25 cellular contexts compared by ENCODE assay signal in the genomic region with DNA sequence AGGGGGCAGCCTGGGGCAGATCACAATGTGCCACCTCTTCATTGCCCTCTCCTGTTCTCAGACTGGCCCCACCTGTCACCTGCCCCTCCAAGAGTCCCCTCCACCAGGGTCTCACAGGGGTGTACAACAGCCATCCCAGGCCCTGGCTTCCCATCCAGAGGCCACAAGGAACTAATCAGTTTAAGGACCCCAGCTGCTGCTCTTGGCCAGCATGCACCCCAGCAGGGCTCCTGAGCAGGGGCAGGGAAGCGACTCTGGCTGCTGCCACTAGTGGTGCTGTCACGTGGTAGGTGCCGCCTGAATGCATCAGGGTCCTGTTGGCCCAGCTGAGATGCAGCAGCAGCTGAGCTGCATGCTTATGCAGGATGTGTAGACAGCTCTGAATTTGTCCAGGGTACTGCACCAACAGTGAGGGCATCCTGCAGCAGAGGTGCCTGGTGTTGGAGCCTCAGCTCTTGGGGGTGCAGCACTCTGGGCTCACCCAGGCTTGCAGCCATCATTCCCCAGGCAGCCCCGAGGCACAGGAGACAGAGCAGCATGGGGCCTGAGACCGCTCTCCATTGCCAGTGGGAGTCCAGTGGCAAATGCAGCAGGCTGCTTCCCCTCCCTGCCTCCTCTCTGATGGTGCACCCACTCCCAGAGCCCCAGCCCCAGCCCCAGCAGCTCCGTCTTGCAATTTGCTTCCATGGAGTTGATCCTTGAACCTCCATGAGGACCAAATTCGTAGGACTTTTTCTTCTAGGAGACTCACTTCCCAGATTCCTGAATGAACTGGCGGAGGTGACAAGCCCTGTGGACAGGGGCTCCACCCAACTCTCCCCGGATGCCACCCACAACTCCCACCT.
"Had no signal": no experiment of that assay in that cellular context is flagged by ENCODE, and none has a peak within 500 bp of the region (broad histone marks: within the 10 kb centered on the region; RNA-seq: fewer than 3 reads in every experiment).

No MANE protein-coding gene starts in this region.

- H3K27ac ChIP-seq: Peyer's patch had no signal

- ATAC-seq: activated T-helper 17 cell treated with anti-CD3 and anti-CD28 coated beads, Interleukin-2, amount 50 U/mL, for 72 hours had no signal

- H3K36me3 ChIP-seq: Peyer's patch had no signal

- H3K9me3 ChIP-seq: Peyer's patch had no signal

- H3K27me3 Mint-ChIP-seq: activated B cell treated with CpG ODN at 0.5 μM for 24 hours; activated CD4-positive, alpha-beta memory T cell treated with anti-CD3 and anti-CD28 coated beads for 36 hours; activated CD4-positive, alpha-beta T cell treated with anti-CD3 and anti-CD28 coated beads, Interleukin-2, amount 10 ng/mL, durations not matched to agents 7 days and 5 days; activated naive CD8-positive, alpha-beta T cell; activated T-helper 17 cell treated with anti-CD3 and anti-CD28 coated beads, Interleukin-2, amount 50 U/mL, for 72 hours; central memory CD8-positive, alpha-beta T cell had no signal

- H3K27me3 ChIP-seq: Peyer's patch had no signal

- H3K4me1 ChIP-seq: Peyer's patch had no signal

- H3K4me3 Mint-ChIP-seq: activated B cell treated with CpG ODN at 0.5 μM for 24 hours; activated CD4-positive, alpha-beta memory T cell treated with anti-CD3 and anti-CD28 coated beads for 36 hours; activated CD4-positive, alpha-beta T cell treated with anti-CD3 and anti-CD28 coated beads, Interleukin-2, amount 10 ng/mL, durations not matched to agents 7 days and 5 days; activated naive CD4-positive, alpha-beta T cell treated with anti-CD3 and anti-CD28 coated beads for 36 hours; activated naive CD8-positive, alpha-beta T cell; activated T-helper 17 cell treated with anti-CD3 and anti-CD28 coated beads, Interleukin-2, amount 50 U/mL, for 72 hours; brain; central memory CD8-positive, alpha-beta T cell; T-helper 1 cell treated with Interleukin-12 subunit alpha and Interleukin-12 subunit beta and Interleukin-4 antibody, amounts not matched to agents 30 μg/mL and 1 μg/mL, for 36 hours had no signal

- H3K4me1 Mint-ChIP-seq: activated B cell treated with CpG ODN at 0.5 μM for 24 hours; activated CD4-positive, alpha-beta T cell treated with anti-CD3 and anti-CD28 coated beads, Interleukin-2, amount 10 ng/mL, durations not matched to agents 7 days and 5 days; activated T-helper 17 cell treated with anti-CD3 and anti-CD28 coated beads, Interleukin-2, amount 50 U/mL, for 72 hours; brain; central memory CD8-positive, alpha-beta T cell had no signal

- H3K4me3 ChIP-seq: Peyer's patch had no signal

- H3K9me3 Mint-ChIP-seq: activated B cell treated with CpG ODN at 0.5 μM for 24 hours; activated CD4-positive, alpha-beta memory T cell treated with anti-CD3 and anti-CD28 coated beads for 36 hours; activated CD4-positive, alpha-beta T cell treated with anti-CD3 and anti-CD28 coated beads, Interleukin-2, amount 10 ng/mL, durations not matched to agents 7 days and 5 days; activated naive CD4-positive, alpha-beta T cell treated with anti-CD3 and anti-CD28 coated beads for 36 hours; activated T-helper 17 cell treated with anti-CD3 and anti-CD28 coated beads, Interleukin-2, amount 50 U/mL, for 72 hours; central memory CD8-positive, alpha-beta T cell; T-helper 1 cell treated with Interleukin-12 subunit alpha and Interleukin-12 subunit beta and Interleukin-4 antibody, amounts not matched to agents 30 μg/mL and 1 μg/mL, for 36 hours had no signal

- H3K27ac Mint-ChIP-seq: activated B cell treated with CpG ODN at 0.5 μM for 24 hours; activated CD4-positive, alpha-beta memory T cell treated with anti-CD3 and anti-CD28 coated beads for 36 hours; activated CD4-positive, alpha-beta T cell treated with anti-CD3 and anti-CD28 coated beads, Interleukin-2, amount 10 ng/mL, durations not matched to agents 7 days and 5 days; activated naive CD4-positive, alpha-beta T cell treated with anti-CD3 and anti-CD28 coated beads for 36 hours; activated naive CD8-positive, alpha-beta T cell; activated T-helper 17 cell treated with anti-CD3 and anti-CD28 coated beads, Interleukin-2, amount 50 U/mL, for 72 hours; T-helper 1 cell treated with Interleukin-12 subunit alpha and Interleukin-12 subunit beta and Interleukin-4 antibody, amounts not matched to agents 30 μg/mL and 1 μg/mL, for 36 hours had no signal

- DNase-seq: activated B cell treated with CpG ODN at 0.5 μM for 24 hours; activated CD4-positive, alpha-beta memory T cell treated with anti-CD3 and anti-CD28 coated beads for 36 hours; activated CD4-positive, alpha-beta T cell treated with anti-CD3 and anti-CD28 coated beads, Interleukin-2, amount 10 ng/mL, durations not matched to agents 7 days and 5 days; activated CD8-positive, alpha-beta memory T cell treated with anti-CD3 and anti-CD28 coated beads for 24 hours; activated gamma-delta T cell; activated naive CD4-positive, alpha-beta T cell treated with anti-CD3 and anti-CD28 coated beads for 36 hours; activated T-cell treated with anti-CD3 and anti-CD28 coated beads for 4 hours; activated T-cell treated with anti-CD3 and anti-CD28 coated beads, Interleukin-2, amount 50 U/mL, for 48 hours; amygdala; IMR-90; KBM-7; NCI-H1092 treated with DMSO at 0.1 percent for 48 hours; NCI-H1436; NCI-H187; NCI-H2081; NCI-H446 treated with DMSO at 0.1 percent for 48 hours; NCI-H526 treated with DMSO at 0.1 percent for 48 hours; NK-92 treated with Interleukin-12 subunit alpha and Interleukin-12 subunit beta, amount 100 ng/mL, for 24 hours; SHP77 treated with DMSO at 0.1 percent for 48 hours had no signal

- H3K36me3 Mint-ChIP-seq: activated CD4-positive, alpha-beta memory T cell treated with anti-CD3 and anti-CD28 coated beads for 36 hours; activated naive CD8-positive, alpha-beta T cell; brain had no signal
